Comparison of ENCODE assay signal across 25 cellular contexts in genomic region chr7:111147708-111148107, GRCh38. TPM values are rescaled to one million over a fixed set of nuclear protein-coding genes. Genes with fewer than 3 reads are reported as not detected.
"Had no signal": no experiment of that assay in that cellular context is flagged by ENCODE, and none has a peak within 500 bp of the region (broad histone marks: within the 10 kb centered on the region; RNA-seq: fewer than 3 reads in every experiment).

No MANE protein-coding gene starts in this region.

- DNase-seq: IMR-90, Karpas-422, KG1, MM.1S, NCI-H1092 treated with DMSO at 0.1 percent for 48 hours, NCI-H1436, NCI-H187, NCI-H2029, NCI-H2081 treated with DMSO at 0.1 percent for 48 hours, NCI-H2171, NCI-H226, NCI-H446, NCI-H510A, NCI-H524 treated with DMSO at 0.1 percent for 48 hours, NCI-H69, NCI-H774, PC-9, Peyer's patch, SHP77 treated with DMSO at 0.1 percent for 48 hours, T-helper 2 cell had no signal

- H3K4me1 ChIP-seq: Peyer's patch had no signal

- H3K9me3 ChIP-seq: Peyer's patch, SJCRH30 had no signal

- H3K27me3 ChIP-seq: Peyer's patch, SJCRH30 had no signal

- H2AFZ ChIP-seq: PC-9 had no signal

- H3K4me3 ChIP-seq: PC-9, Peyer's patch, SJCRH30 had no signal

- H3K4me2 ChIP-seq: PC-9 had no signal

- ATAC-seq: Right ventricle myocardium inferior, SK-N-SH treated with all-trans-retinoic acid at 6 μM for 48 hours had no signal

- H3K27ac ChIP-seq: PC-9, Peyer's patch, SJCRH30 had no signal

- H3K36me3 ChIP-seq: Peyer's patch, SJCRH30 had no signal

RNA-seq across cellular contexts. Expression of gene LRRN3, which starts 56.8 kb away (rescaled TPM):
- total RNA-seq: HT-29, OCI-LY7, PC-9 had no signal
